ENCODE assay signal across 14 cellular contexts in the genomic region with DNA sequence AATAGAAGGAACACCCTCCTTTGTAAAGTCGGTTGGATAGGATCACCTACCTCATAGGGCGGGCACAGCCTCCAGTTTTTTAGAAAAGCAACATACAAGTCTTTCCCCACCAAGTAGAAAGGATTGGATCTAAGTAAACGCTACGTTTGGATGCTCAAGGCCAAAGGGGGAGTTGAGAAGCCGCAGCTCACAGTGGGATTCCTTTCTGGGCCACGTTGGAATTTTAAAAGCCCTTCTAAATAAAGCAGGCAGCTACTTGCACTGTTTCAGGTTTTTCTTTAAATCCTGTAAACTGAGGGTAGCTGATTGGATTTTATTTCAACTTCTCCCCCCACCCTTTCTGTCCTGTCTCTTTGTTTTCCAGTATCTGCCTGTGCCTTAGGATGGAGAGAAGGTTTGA. TPM values are rescaled to one million over a fixed set of nuclear protein-coding genes. Genes with fewer than 3 reads are reported as not detected.
A peak's percentile ranks its signal among the peaks of the same experiment; 100 is the strongest.
DNase-seq lines count a peak whose midpoint lies in the region; ATAC-seq and TF ChIP-seq lines count a peak whose summit lies in the region.
"Had no signal": no experiment of that assay in that cellular context is flagged by ENCODE, and none has a peak within 500 bp of the region (broad histone marks: within the 10 kb centered on the region; RNA-seq: fewer than 3 reads in every experiment).

No MANE protein-coding gene starts in this region.

- no peaks in the 10 kb centered on the region for H3K27me3 ChIP-seq in Panc1 (ENCODE audit: control insufficient read depth, insufficient read depth, low read length)
- no peaks in the 10 kb centered on the region for H3K27me3 ChIP-seq in mesendoderm (ENCODE audit: insufficient read depth, low read length, poor library complexity)
- no peaks in the 10 kb centered on the region for H3K27me3 ChIP-seq in testis

- DNase-seq in Panc1 (ENCODE audit: low read depth, low spot score), result no peak
- no peak for DNase-seq in caudate nucleus (lab: John Stamatoyannopoulos, UW)
- no peak for DNase-seq in mesendoderm
- DNase-seq in testis, result no peak
- DNase-seq in ACHN, result no peak
- DNase-seq: activated CD4-positive, alpha-beta T cell treated with anti-CD3 and anti-CD28 coated beads for 36 hours; activated naive CD8-positive, alpha-beta T cell treated with anti-CD3 and anti-CD28 coated beads, Interleukin-2, amount 10 ng/mL, durations not matched to agents 7 days and 5 days; effector memory CD4-positive, alpha-beta T cell; NCI-H1417 treated with DMSO at 0.1 percent for 48 hours; NCI-H345 had no signal

- H3K9me3 ChIP-seq in Panc1 (ENCODE audit: control insufficient read depth, insufficient read depth, low read depth, low read length) (no peaks in the 10 kb centered on the region), testis (no peaks in the 10 kb centered on the region)

- POLR2A ChIA-PET in Panc1 (lab: Charles Lee), result no interaction called here

- peaks cover 47% of the 10 kb centered on the region for H3K79me2 ChIP-seq in mesendoderm (ENCODE audit: control insufficient read depth, insufficient read depth, low read length)

- H3K4ac ChIP-seq in mesendoderm (ENCODE audit: low read depth, low read length), result peak overlapping the region; percentile 90

- no CpG with 5 or more reads among the region's 6 CpGs for WGBS in mesendoderm (ENCODE audit: extremely low coverage, insufficient coverage, low lambda C conversion rate)
- WGBS in testis, 2 donors, result 25 to 37% methylated on average over 6 of the region's 6 CpGs

- no peak overlapping the region for H3K23ac ChIP-seq in mesendoderm (ENCODE audit: low read length)

- peak overlapping the region; percentile 18 for H3K9ac ChIP-seq in mesendoderm (ENCODE audit: low read length)

- no peak overlapping the region for H4K8ac ChIP-seq in mesendoderm (ENCODE audit: low read depth, low read length)

- intact Hi-C loops in Panc1 (cut with micrococcal nuclease; ENCODE audit: unreplicated experiment) (no loop called here), testis (cut with DNase I; ENCODE audit: low total_unique reads) (no loop called here)

- no peak overlapping the region for H2AK5ac ChIP-seq in mesendoderm (ENCODE audit: low read length)

- in situ Hi-C loops in Panc1 (cut with HindIII; ENCODE audit: low pct_unique_long_range_greater_than_20kb, low sequenced_read_pairs), result no loop called here
- in situ Hi-C loops in ACHN (cut with HindIII; ENCODE audit: low pct_ligation_motif_present, low pct_unique_long_range_greater_than_20kb, low sequenced_read_pairs), result no loop called here

- H3K56ac ChIP-seq in mesendoderm (ENCODE audit: low read length), result peak overlapping the region; percentile 51

- H3K27ac ChIP-seq in Panc1 (ENCODE audit: low read length) (peak overlapping the region; percentile 44), caudate nucleus (ENCODE audit: low read depth, low read length) (peak overlapping the region; percentile 39), mesendoderm (ENCODE audit: low read depth, low read length) (peak overlapping the region; percentile 58), testis (peak overlapping the region; percentile 53 to 70)
- H3K27ac ChIP-seq: C4-2B had no signal

- no peak overlapping the region for H2BK15ac ChIP-seq in mesendoderm (replicated peaks; ENCODE audit: low read depth)

- H2BK120ac ChIP-seq in mesendoderm (ENCODE audit: low read depth, low read length), result no peak overlapping the region

- no TSS peak for BruUV-seq in Panc1 (replicated peaks; lab: Mats Ljungman, UMichigan)

- H3K79me1 ChIP-seq in mesendoderm (ENCODE audit: low read length), result peaks cover 46% of the 10 kb centered on the region

- H3K36me3 ChIP-seq in Panc1 (ENCODE audit: control insufficient read depth, insufficient read depth, low read length) (peaks cover 2% of the 10 kb centered on the region), mesendoderm (ENCODE audit: control insufficient read depth, insufficient read depth, low read length) (no peaks in the 10 kb centered on the region), testis (ENCODE audit: low read depth, missing control alignments) (no peaks in the 10 kb centered on the region)

- H4K5ac ChIP-seq in mesendoderm (ENCODE audit: low read length), result no peak overlapping the region

- H3K4me3 ChIP-seq in Panc1 (ENCODE audit: low read depth in 2 of 2, low read length in 2 of 2), result no peak overlapping the region
- no peak overlapping the region for H3K4me3 ChIP-seq in mesendoderm (ENCODE audit: low read length)
- no peak overlapping the region for H3K4me3 ChIP-seq in testis
- H3K4me3 ChIP-seq: GM12878 had no signal

- no peak overlapping the region for H3K4me2 ChIP-seq in mesendoderm (ENCODE audit: low read length)

- CTCF ChIA-PET in Panc1 (lab: Charles Lee), result no interaction called here

- TF ChIP-seq POLR2A in testis (IDR thresholded peaks at IDR 0.05), result no peak

- H3K18ac ChIP-seq in mesendoderm (ENCODE audit: low read length), result peak overlapping the region; percentile 3

- peaks cover 82% of the 10 kb centered on the region for H3K4me1 ChIP-seq in Panc1 (ENCODE audit: control insufficient read depth, insufficient read depth, low read length)
- H3K4me1 ChIP-seq in mesendoderm (ENCODE audit: control insufficient read depth, low read depth, low read length), result peaks cover 28% of the 10 kb centered on the region
- peaks cover 81% of the 10 kb centered on the region for H3K4me1 ChIP-seq in testis

- TF ChIP-seq CTCF in Panc1 (IDR thresholded peaks at IDR 0.05) (no peak), testis (IDR thresholded peaks at IDR 0.05) (no peak)

- ATAC-seq in Panc1 (no peak), HG03521 (IDR thresholded peaks at IDR 0.05; ENCODE audit: unreplicated experiment) (no peak), GM18520 (IDR thresholded peaks at IDR 0.05; ENCODE audit: unreplicated experiment) (no peak)
- ATAC-seq: activated CD4-positive, alpha-beta T cell treated with anti-CD3 and anti-CD28 coated beads for 36 hours; GM12878 had no signal

- H2BK5ac ChIP-seq in mesendoderm (ENCODE audit: low read length), result no peak overlapping the region

RNA-seq across cellular contexts. Expression of a gene that starts 44.2 kb away (rescaled TPM):
- total RNA-seq in Panc1 (2021; ENCODE audit: unreplicated experiment) (133 TPM), testis (10 to 100 TPM; 64.4 to 88.5 TPM)
- 102 TPM for polyA plus RNA-seq in Panc1 (2012; ENCODE audit: insufficient read length)
- 26.4 TPM for polyA plus RNA-seq in mesendoderm (2013, experiment 1 of 2)
- 26.9 TPM for polyA plus RNA-seq in mesendoderm (2013, experiment 2 of 2)
- 33.3 TPM for polyA plus RNA-seq in testis (ENCODE audit: insufficient read depth, low read depth, low replicate concordance)
